8 cellular contexts compared by ENCODE assay signal in genomic region chr19:662207-662961, GRCh38. TPM values are rescaled to one million over a fixed set of nuclear protein-coding genes. Genes with fewer than 3 reads are reported as not detected.
A peak's percentile ranks its signal among the peaks of the same experiment; 100 is the strongest.
DNase-seq lines count a peak whose midpoint lies in the region; ATAC-seq, FAIRE-seq and TF ChIP-seq lines count a peak whose summit lies in the region.

No MANE protein-coding gene starts in this region.

- H3K9ac ChIP-seq in skeletal muscle tissue (ENCODE audit: low read depth in 1 of 3, low read length in 3 of 3), result peak overlapping the region; percentile 79 to 92 (median 87)

- peaks cover 0 to 2% (median 0%) of the 10 kb centered on the region in 3 donors for H3K36me3 ChIP-seq in skeletal muscle tissue (ENCODE audit: control insufficient read depth in 3 of 3, insufficient read depth in 3 of 3, low read length in 3 of 3)

- ATAC-seq in left ventricle myocardium superior, result no peak

- no peak for FAIRE-seq in D721Med (lab: Jason Lieb, UNC)

- intact Hi-C loops in left ventricle myocardium superior (cut with micrococcal nuclease), result no loop called here

- POLR2A ChIA-PET in HEK293T (lab: Yijun Ruan, JAX), result interaction anchor here (0.8 to 1.8 kb wide), 8 partner anchors 8 to 131 kb away, joined by 3 to 9 read pairs (median 4); partner anchors contain the start of genes CDC34, FSTL3 and POLRMT

- H3K9me3 ChIP-seq in skeletal muscle tissue (ENCODE audit: control insufficient read depth in 3 of 3, low read length in 3 of 3), result no peaks in the 10 kb centered on the region

- H3K4me3 ChIP-seq in skeletal muscle tissue (ENCODE audit: low read length in 3 of 3), result peak overlapping the region; percentile 78 to 83 (median 79)

- CTCF ChIA-PET in HEK293T (lab: Yijun Ruan, JAX), result interaction anchor here (1.5 kb wide), 1 partner anchor 72 kb away, joined by 6 read pairs; no protein-coding TSS in a partner anchor

- peak overlapping the region; percentile 71 for H3K27ac ChIP-seq in skeletal muscle tissue (ENCODE audit: low read depth, low read length)

- no peak for TF ChIP-seq CTCF in D721Med (IDR thresholded peaks at IDR 0.05; ENCODE audit: insufficient read depth, missing control alignments)

- peak; percentile 25 for DNase-seq in GDM1 (lab: John Stamatoyannopoulos, UW)
- DNase-seq in HEK293T (ENCODE audit: extremely low spot score), result peak; percentile 48
- DNase-seq in activated gamma-delta T cell treated with anti-CD3 and anti-CD28 coated beads, Interleukin-2, amount 50 U/mL, for 16 hours (ENCODE audit: low read depth), result peak; percentile 64
- peak; percentile 55 for DNase-seq in left ventricle myocardium superior
- DNase-seq in NCI-H524 treated with DMSO at 0.1 percent for 48 hours (lab: John Stamatoyannopoulos, UW), result no peak
- no peak for DNase-seq in D721Med (ENCODE audit: insufficient read length, low spot score)

- H3K27me3 ChIP-seq in skeletal muscle tissue (ENCODE audit: control insufficient read depth in 3 of 3, insufficient read depth in 3 of 3, low read length in 3 of 3), result no peaks in the 10 kb centered on the region

- peaks cover 48 to 70% (median 58%) of the 10 kb centered on the region in 3 donors for H3K4me1 ChIP-seq in skeletal muscle tissue (ENCODE audit: control insufficient read depth in 3 of 3, insufficient read depth in 3 of 3, low read length in 3 of 3)

TF ChIP-seq in HEK293T, 16 proteins besides CTCF, POLR2A, EP300 and RAD21:
- TF ChIP-seq NFRKB (IDR thresholded peaks at IDR 0.05) (no peak), L3MBTL2 (conservative IDR thresholded peaks at IDR 0.05) (peak; percentile 28; the same call in 1 of the 2 replicates), ELF4 (IDR thresholded peaks at IDR 0.05) (peak; percentile 37; the same call in 1 of the 2 replicates)

TF ChIP-seq in PFSK-1, 5 proteins besides CTCF, POLR2A, EP300 and RAD21:
- TF ChIP-seq FOXP2 (optimal IDR thresholded peaks at IDR 0.05; ENCODE audit: borderline replicate concordance, extremely low read depth, extremely low read length, insufficient read depth), result peak; percentile 61
- TF ChIP-seq TAF1 (IDR thresholded peaks at IDR 0.05; ENCODE audit: borderline replicate concordance, insufficient read depth, low read length), result no peak

RNA-seq across cellular contexts. Expression of gene RNF126, which starts 0.6 kb away (rescaled TPM):
- polyA plus RNA-seq in PFSK-1 (2012; ENCODE audit: insufficient read length, low read depth), result 151 TPM
- total RNA-seq in left ventricle myocardium superior (24.4 TPM), skeletal muscle tissue (12.0 TPM)

RNA-seq across cellular contexts. Expression of gene FSTL3, which starts 13.8 kb away (rescaled TPM):
- 29.8 TPM for polyA plus RNA-seq in PFSK-1 (2012; ENCODE audit: insufficient read length, low read depth)
- total RNA-seq in left ventricle myocardium superior (24.6 TPM), skeletal muscle tissue (7.3 TPM)

RNA-seq across cellular contexts. Expression of gene FGF22, which starts 22.7 kb away (rescaled TPM):
- 1.0 TPM for polyA plus RNA-seq in PFSK-1 (2012; ENCODE audit: insufficient read length, low read depth)
- total RNA-seq in left ventricle myocardium superior (not detected), skeletal muscle tissue (not detected)

RNA-seq across cellular contexts. Expression of gene POLRMT, which starts 29.0 kb away (rescaled TPM):
- polyA plus RNA-seq in PFSK-1 (2012; ENCODE audit: insufficient read length, low read depth), result 161 TPM
- total RNA-seq in left ventricle myocardium superior (55.5 TPM), skeletal muscle tissue (17.7 TPM)

RNA-seq across cellular contexts. Expression of gene PRSS57, which starts 32.9 kb away (rescaled TPM):
- not detected for polyA plus RNA-seq in PFSK-1 (2012; ENCODE audit: insufficient read length, low read depth)
- total RNA-seq in left ventricle myocardium superior (not detected), skeletal muscle tissue (not detected)

Comparison
In these comparisons a context has a peak if more than half of its experiments do, and no peak if none do; other contexts are left out.
1. DNase-seq: peak in GDM1 (single experiment), HEK293T (single experiment), activated gamma-delta T cell treated with anti-CD3 and anti-CD28 coated beads, Interleukin-2, amount 50 U/mL, for 16 hours (single experiment) and left ventricle myocardium superior (single experiment); none in NCI-H524 treated with DMSO at 0.1 percent for 48 hours (single experiment) and D721Med (single experiment).